1 cellular context compared by ENCODE assay signal in the genomic region with DNA sequence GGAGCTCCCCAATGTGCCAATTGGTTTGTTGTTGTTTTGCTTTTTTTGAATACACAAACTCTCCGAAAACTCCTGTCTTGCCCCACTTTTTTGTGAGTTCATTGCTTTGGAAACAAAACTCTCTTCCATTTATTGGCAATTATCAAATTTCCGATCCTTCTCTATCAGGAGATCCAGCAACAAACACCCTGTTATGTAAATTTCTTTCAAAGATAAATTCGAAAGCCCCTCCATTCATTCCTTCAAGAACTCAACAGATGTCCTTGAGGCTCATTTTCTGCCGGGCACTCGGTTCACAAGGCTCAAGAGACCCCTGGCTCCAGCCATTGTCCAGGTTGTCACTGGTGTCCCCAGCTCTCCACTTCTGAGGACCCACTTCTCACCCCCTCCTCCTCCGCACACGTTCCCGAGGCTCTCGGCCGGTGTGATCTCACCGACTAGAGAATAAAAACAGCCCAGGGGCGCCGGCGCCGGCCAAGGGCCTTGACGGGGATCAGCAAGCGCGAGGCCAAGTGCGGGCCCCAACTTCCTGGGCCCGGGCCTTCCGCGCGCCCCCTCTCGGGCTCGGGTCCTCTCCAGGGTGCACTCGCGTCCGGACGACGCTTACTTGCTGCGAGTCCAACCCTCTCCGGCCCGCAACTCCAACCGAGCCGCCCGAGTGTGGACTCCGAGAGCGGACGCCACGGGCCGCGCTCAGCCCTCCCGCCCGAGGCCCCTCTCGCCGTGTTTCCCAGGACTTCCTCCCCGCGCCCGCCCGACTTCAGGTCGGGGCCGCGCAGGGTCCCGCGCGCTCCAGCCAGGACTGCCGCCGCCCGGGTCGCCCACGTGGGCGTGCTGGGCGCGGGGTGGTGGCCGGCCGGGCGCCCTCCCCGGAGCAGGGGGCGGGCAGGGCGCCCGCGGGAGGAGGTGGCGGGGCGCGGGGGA.
TF ChIP-seq lines count a peak whose summit lies in the region.

No MANE protein-coding gene starts in this region.

TF ChIP-seq in K562, 482 proteins besides CTCF, POLR2A, EP300 and RAD21 (continued from another document and continues in another):
- TF ChIP-seq, protein P1, sequence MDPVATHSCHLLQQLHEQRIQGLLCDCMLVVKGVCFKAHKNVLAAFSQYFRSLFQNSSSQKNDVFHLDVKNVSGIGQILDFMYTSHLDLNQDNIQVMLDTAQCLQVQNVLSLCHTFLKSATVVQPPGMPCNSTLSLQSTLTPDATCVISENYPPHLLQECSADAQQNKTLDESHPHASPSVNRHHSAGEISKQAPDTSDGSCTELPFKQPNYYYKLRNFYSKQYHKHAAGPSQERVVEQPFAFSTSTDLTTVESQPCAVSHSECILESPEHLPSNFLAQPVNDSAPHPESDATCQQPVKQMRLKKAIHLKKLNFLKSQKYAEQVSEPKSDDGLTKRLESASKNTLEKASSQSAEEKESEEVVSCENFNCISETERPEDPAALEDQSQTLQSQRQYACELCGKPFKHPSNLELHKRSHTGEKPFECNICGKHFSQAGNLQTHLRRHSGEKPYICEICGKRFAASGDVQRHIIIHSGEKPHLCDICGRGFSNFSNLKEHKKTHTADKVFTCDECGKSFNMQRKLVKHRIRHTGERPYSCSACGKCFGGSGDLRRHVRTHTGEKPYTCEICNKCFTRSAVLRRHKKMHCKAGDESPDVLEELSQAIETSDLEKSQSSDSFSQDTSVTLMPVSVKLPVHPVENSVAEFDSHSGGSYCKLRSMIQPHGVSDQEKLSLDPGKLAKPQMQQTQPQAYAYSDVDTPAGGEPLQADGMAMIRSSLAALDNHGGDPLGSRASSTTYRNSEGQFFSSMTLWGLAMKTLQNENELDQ (CRISPR knock-in tag; IDR thresholded peaks at IDR 0.05; ENCODE audit: borderline replicate concordance), result peak; percentile 33; the same call in 1 of the 2 replicates
- TF ChIP-seq SMARCA5 (IDR thresholded peaks at IDR 0.05), result no peak
- peak; percentile 73; the same call in 1 of the 2 replicates for TF ChIP-seq HDAC8 (tag; IDR thresholded peaks at IDR 0.05)
- TF ChIP-seq ZZZ3 (IDR thresholded peaks at IDR 0.05), result no peak
- TF ChIP-seq GTF2F1 (IDR thresholded peaks at IDR 0.05; ENCODE audit: low read depth, low read length), result no peak
- no peak for TF ChIP-seq SMARCB1 (IDR thresholded peaks at IDR 0.05; ENCODE audit: insufficient read length, low read depth)
- TF ChIP-seq, protein P2, sequence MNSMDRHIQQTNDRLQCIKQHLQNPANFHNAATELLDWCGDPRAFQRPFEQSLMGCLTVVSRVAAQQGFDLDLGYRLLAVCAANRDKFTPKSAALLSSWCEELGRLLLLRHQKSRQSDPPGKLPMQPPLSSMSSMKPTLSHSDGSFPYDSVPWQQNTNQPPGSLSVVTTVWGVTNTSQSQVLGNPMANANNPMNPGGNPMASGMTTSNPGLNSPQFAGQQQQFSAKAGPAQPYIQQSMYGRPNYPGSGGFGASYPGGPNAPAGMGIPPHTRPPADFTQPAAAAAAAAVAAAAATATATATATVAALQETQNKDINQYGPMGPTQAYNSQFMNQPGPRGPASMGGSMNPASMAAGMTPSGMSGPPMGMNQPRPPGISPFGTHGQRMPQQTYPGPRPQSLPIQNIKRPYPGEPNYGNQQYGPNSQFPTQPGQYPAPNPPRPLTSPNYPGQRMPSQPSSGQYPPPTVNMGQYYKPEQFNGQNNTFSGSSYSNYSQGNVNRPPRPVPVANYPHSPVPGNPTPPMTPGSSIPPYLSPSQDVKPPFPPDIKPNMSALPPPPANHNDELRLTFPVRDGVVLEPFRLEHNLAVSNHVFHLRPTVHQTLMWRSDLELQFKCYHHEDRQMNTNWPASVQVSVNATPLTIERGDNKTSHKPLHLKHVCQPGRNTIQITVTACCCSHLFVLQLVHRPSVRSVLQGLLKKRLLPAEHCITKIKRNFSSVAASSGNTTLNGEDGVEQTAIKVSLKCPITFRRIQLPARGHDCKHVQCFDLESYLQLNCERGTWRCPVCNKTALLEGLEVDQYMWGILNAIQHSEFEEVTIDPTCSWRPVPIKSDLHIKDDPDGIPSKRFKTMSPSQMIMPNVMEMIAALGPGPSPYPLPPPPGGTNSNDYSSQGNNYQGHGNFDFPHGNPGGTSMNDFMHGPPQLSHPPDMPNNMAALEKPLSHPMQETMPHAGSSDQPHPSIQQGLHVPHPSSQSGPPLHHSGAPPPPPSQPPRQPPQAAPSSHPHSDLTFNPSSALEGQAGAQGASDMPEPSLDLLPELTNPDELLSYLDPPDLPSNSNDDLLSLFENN (IDR thresholded peaks at IDR 0.05; ENCODE audit: low read depth in 2 of 2, low read length in 2 of 2), result no peak
- TF ChIP-seq CREB3 (tag; conservative IDR thresholded peaks at IDR 0.05; ENCODE audit: low read depth), result no peak
- TF ChIP-seq, protein P3, sequence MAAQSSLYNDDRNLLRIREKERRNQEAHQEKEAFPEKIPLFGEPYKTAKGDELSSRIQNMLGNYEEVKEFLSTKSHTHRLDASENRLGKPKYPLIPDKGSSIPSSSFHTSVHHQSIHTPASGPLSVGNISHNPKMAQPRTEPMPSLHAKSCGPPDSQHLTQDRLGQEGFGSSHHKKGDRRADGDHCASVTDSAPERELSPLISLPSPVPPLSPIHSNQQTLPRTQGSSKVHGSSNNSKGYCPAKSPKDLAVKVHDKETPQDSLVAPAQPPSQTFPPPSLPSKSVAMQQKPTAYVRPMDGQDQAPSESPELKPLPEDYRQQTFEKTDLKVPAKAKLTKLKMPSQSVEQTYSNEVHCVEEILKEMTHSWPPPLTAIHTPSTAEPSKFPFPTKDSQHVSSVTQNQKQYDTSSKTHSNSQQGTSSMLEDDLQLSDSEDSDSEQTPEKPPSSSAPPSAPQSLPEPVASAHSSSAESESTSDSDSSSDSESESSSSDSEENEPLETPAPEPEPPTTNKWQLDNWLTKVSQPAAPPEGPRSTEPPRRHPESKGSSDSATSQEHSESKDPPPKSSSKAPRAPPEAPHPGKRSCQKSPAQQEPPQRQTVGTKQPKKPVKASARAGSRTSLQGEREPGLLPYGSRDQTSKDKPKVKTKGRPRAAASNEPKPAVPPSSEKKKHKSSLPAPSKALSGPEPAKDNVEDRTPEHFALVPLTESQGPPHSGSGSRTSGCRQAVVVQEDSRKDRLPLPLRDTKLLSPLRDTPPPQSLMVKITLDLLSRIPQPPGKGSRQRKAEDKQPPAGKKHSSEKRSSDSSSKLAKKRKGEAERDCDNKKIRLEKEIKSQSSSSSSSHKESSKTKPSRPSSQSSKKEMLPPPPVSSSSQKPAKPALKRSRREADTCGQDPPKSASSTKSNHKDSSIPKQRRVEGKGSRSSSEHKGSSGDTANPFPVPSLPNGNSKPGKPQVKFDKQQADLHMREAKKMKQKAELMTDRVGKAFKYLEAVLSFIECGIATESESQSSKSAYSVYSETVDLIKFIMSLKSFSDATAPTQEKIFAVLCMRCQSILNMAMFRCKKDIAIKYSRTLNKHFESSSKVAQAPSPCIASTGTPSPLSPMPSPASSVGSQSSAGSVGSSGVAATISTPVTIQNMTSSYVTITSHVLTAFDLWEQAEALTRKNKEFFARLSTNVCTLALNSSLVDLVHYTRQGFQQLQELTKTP (IDR thresholded peaks at IDR 0.05; ENCODE audit: low read depth in 1 of 2, partially characterized antibody in 2 of 2), result no peak
- no peak for TF ChIP-seq HSF4 (CRISPR knock-in tag; IDR thresholded peaks at IDR 0.05; ENCODE audit: borderline replicate concordance)
- TF ChIP-seq NCOA1 (IDR thresholded peaks at IDR 0.05; ENCODE audit: low read depth), result no peak
- TF ChIP-seq, protein P4, sequence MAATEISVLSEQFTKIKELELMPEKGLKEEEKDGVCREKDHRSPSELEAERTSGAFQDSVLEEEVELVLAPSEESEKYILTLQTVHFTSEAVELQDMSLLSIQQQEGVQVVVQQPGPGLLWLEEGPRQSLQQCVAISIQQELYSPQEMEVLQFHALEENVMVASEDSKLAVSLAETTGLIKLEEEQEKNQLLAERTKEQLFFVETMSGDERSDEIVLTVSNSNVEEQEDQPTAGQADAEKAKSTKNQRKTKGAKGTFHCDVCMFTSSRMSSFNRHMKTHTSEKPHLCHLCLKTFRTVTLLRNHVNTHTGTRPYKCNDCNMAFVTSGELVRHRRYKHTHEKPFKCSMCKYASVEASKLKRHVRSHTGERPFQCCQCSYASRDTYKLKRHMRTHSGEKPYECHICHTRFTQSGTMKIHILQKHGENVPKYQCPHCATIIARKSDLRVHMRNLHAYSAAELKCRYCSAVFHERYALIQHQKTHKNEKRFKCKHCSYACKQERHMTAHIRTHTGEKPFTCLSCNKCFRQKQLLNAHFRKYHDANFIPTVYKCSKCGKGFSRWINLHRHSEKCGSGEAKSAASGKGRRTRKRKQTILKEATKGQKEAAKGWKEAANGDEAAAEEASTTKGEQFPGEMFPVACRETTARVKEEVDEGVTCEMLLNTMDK (IDR thresholded peaks at IDR 0.05; ENCODE audit: borderline replicate concordance, insufficient read depth, low read depth, low read length, poor library complexity, severe bottlenecking), result peak; percentile 23
- peak; percentile 73; the same call in 1 of the 2 replicates for TF ChIP-seq NFRKB (IDR thresholded peaks at IDR 0.05; ENCODE audit: low read depth)
- TF ChIP-seq SMC3 (conservative IDR thresholded peaks at IDR 0.05; ENCODE audit: insufficient read depth, low read depth, low read length), result no peak
- TF ChIP-seq ZNF408 (CRISPR knock-in tag; IDR thresholded peaks at IDR 0.05; ENCODE audit: low read depth), result no peak
- no peak for TF ChIP-seq RBM25 (IDR thresholded peaks at IDR 0.05; ENCODE audit: low read depth, low read length, severe bottlenecking)
- no peak for TF ChIP-seq ZBTB1 (CRISPR knock-in tag; IDR thresholded peaks at IDR 0.05; ENCODE audit: borderline replicate concordance, low read depth)
- TF ChIP-seq MAFG (tag; conservative IDR thresholded peaks at IDR 0.05), result no peak
- TF ChIP-seq IRF9 (tag; IDR thresholded peaks at IDR 0.05), result no peak
- no peak for TF ChIP-seq ELF4 (CRISPR knock-in tag; IDR thresholded peaks at IDR 0.05)
- TF ChIP-seq TFAP4 (CRISPR knock-in tag; IDR thresholded peaks at IDR 0.05; ENCODE audit: borderline replicate concordance), result peak; percentile 43; the same call in 1 of the 2 replicates
- TF ChIP-seq, protein P5, sequence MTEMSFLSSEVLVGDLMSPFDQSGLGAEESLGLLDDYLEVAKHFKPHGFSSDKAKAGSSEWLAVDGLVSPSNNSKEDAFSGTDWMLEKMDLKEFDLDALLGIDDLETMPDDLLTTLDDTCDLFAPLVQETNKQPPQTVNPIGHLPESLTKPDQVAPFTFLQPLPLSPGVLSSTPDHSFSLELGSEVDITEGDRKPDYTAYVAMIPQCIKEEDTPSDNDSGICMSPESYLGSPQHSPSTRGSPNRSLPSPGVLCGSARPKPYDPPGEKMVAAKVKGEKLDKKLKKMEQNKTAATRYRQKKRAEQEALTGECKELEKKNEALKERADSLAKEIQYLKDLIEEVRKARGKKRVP (CRISPR knock-in tag; IDR thresholded peaks at IDR 0.05), result no peak
- peak; percentile 62 for TF ChIP-seq ZNF584 (CRISPR knock-in tag; IDR thresholded peaks at IDR 0.05; ENCODE audit: low read depth)
- TF ChIP-seq ASH1L (IDR thresholded peaks at IDR 0.05; ENCODE audit: borderline replicate concordance, low read depth, partially characterized antibody), result no peak
- no peak for TF ChIP-seq U2AF2 (optimal IDR thresholded peaks at IDR 0.05; ENCODE audit: low read depth, low read length)
- no peak for TF ChIP-seq XRCC4 (IDR thresholded peaks at IDR 0.05; ENCODE audit: extremely low read depth, insufficient read depth, insufficient read length)
- no peak for TF ChIP-seq FIP1L1 (IDR thresholded peaks at IDR 0.05; ENCODE audit: low read depth, low read length, poor library complexity, severe bottlenecking)
- TF ChIP-seq ZEB2 (IDR thresholded peaks at IDR 0.05), result no peak
- TF ChIP-seq GTF2A2 (tag; IDR thresholded peaks at IDR 0.05), result no peak
- 0 out of 2 replicates have a peak, but pooled peaks have one; percentile 58 for TF ChIP-seq KLF1 (tag; IDR thresholded peaks at IDR 0.05)
- no peak for TF ChIP-seq BCL6 (CRISPR knock-in tag; IDR thresholded peaks at IDR 0.05)
- no peak for TF ChIP-seq TCF7L2 (IDR thresholded peaks at IDR 0.05; ENCODE audit: low read depth, low read length)
- TF ChIP-seq KAT8 (IDR thresholded peaks at IDR 0.05; ENCODE audit: low read depth), result no peak
- TF ChIP-seq RBM17 (IDR thresholded peaks at IDR 0.05; ENCODE audit: borderline replicate concordance, low read depth, low read length), result no peak
- TF ChIP-seq NFIC (IDR thresholded peaks at IDR 0.05), result no peak
- no peak for TF ChIP-seq ZNF717 (CRISPR knock-in tag; IDR thresholded peaks at IDR 0.05)
- TF ChIP-seq ZNF146 (CRISPR knock-in tag; IDR thresholded peaks at IDR 0.05; ENCODE audit: unreplicated experiment), result no peak
- no peak for TF ChIP-seq HIVEP1 (CRISPR knock-in tag; IDR thresholded peaks at IDR 0.05)
- TF ChIP-seq, protein P6, sequence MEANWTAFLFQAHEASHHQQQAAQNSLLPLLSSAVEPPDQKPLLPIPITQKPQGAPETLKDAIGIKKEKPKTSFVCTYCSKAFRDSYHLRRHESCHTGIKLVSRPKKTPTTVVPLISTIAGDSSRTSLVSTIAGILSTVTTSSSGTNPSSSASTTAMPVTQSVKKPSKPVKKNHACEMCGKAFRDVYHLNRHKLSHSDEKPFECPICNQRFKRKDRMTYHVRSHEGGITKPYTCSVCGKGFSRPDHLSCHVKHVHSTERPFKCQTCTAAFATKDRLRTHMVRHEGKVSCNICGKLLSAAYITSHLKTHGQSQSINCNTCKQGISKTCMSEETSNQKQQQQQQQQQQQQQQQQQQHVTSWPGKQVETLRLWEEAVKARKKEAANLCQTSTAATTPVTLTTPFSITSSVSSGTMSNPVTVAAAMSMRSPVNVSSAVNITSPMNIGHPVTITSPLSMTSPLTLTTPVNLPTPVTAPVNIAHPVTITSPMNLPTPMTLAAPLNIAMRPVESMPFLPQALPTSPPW (CRISPR knock-in tag; IDR thresholded peaks at IDR 0.05), result peak; percentile 97
- TF ChIP-seq ZNF121 (CRISPR knock-in tag; conservative IDR thresholded peaks at IDR 0.05), result no peak
- 0 out of 2 replicates have a peak, but pooled peaks have one; percentile 33 for TF ChIP-seq ELF2 (CRISPR knock-in tag; IDR thresholded peaks at IDR 0.05)
- no peak for TF ChIP-seq TSC22D4 (tag; IDR thresholded peaks at IDR 0.05)
- TF ChIP-seq JUNB (CRISPR knock-in tag; conservative IDR thresholded peaks at IDR 0.05), result no peak
- no peak for TF ChIP-seq PTRF (tag; IDR thresholded peaks at IDR 0.05)
